Comparison of ENCODE assay signal across 10 cellular contexts in genomic region chr12:52074006-52074405, GRCh38. TPM values are rescaled to one million over a fixed set of nuclear protein-coding genes. Genes with fewer than 3 reads are reported as not detected.
DNase-seq lines count a peak whose midpoint lies in the region; ATAC-seq and TF ChIP-seq lines count a peak whose summit lies in the region.
"Had no signal": no experiment of that assay in that cellular context is flagged by ENCODE, and none has a peak within 500 bp of the region (broad histone marks: within the 10 kb centered on the region; RNA-seq: fewer than 3 reads in every experiment).

No MANE protein-coding gene starts in this region.

- POLR2A ChIA-PET in activated naive CD8-positive, alpha-beta T cell treated with anti-CD3 and anti-CD28 coated beads, Interleukin-2, amount 10 ng/mL, durations not matched to agents 7 days and 5 days (lab: Charles Lee): interaction anchor here (0.5 to 2.1 kb wide), 4 partner anchors 23 to 51 kb away, joined by 3 to 5 read pairs (median 4); partner anchors contain the start of gene NR4A1

- peak overlapping the region; percentile 60 for H3K4me3 Mint-ChIP-seq in activated naive CD8-positive, alpha-beta T cell treated with anti-CD3 and anti-CD28 coated beads, Interleukin-2, amount 10 ng/mL, durations not matched to agents 7 days and 5 days
- H3K4me3 Mint-ChIP-seq in osteocyte (ENCODE audit: unreplicated experiment): peak overlapping the region; percentile 51
- H3K4me3 Mint-ChIP-seq: WTC11 had no signal

- H3K27me3 Mint-ChIP-seq in activated naive CD8-positive, alpha-beta T cell treated with anti-CD3 and anti-CD28 coated beads, Interleukin-2, amount 10 ng/mL, durations not matched to agents 7 days and 5 days: no peaks in the 10 kb centered on the region
- H3K27me3 Mint-ChIP-seq in osteocyte (ENCODE audit: unreplicated experiment): no peaks in the 10 kb centered on the region
- H3K27me3 Mint-ChIP-seq: memory B cell had no signal

- peaks cover 26% of the 10 kb centered on the region for H3K36me3 Mint-ChIP-seq in activated naive CD8-positive, alpha-beta T cell treated with anti-CD3 and anti-CD28 coated beads, Interleukin-2, amount 10 ng/mL, durations not matched to agents 7 days and 5 days
- peaks cover 32% of the 10 kb centered on the region for H3K36me3 Mint-ChIP-seq in osteocyte (ENCODE audit: unreplicated experiment)

- no peak overlapping the region for H3K4me3 ChIP-seq in esophagus muscularis mucosa

- H3K27ac ChIP-seq in esophagus muscularis mucosa (replicated peaks in 1 of 4): peak overlapping the region in 2 of 4 donors; percentile 49 to 51

- TF ChIP-seq EP300 in esophagus muscularis mucosa (IDR thresholded peaks at IDR 0.05): no peak

- no peak for ATAC-seq in activated naive CD8-positive, alpha-beta T cell treated with anti-CD3 and anti-CD28 coated beads, Interleukin-2, amount 10 ng/mL, durations not matched to agents 7 days and 5 days (ENCODE audit: low read depth)
- no peak for ATAC-seq in GM21360 (IDR thresholded peaks at IDR 0.05; ENCODE audit: unreplicated experiment)
- ATAC-seq in HG02571 (IDR thresholded peaks at IDR 0.05; ENCODE audit: unreplicated experiment): no peak
- ATAC-seq in HG02623 (IDR thresholded peaks at IDR 0.05; ENCODE audit: unreplicated experiment): no peak
- ATAC-seq: WTC11 had no signal

- intact Hi-C loops in esophagus muscularis mucosa (cut with DNase I): no loop called here

- H3K27me3 ChIP-seq in esophagus muscularis mucosa: no peaks in the 10 kb centered on the region

- H3K4me1 Mint-ChIP-seq in activated naive CD8-positive, alpha-beta T cell treated with anti-CD3 and anti-CD28 coated beads, Interleukin-2, amount 10 ng/mL, durations not matched to agents 7 days and 5 days: peaks cover 39% of the 10 kb centered on the region
- H3K4me1 Mint-ChIP-seq in osteocyte (ENCODE audit: unreplicated experiment): peaks cover 56% of the 10 kb centered on the region

- TF ChIP-seq CTCF in osteocyte (IDR thresholded peaks at IDR 0.05): no peak
- TF ChIP-seq CTCF in esophagus muscularis mucosa (IDR thresholded peaks at IDR 0.05): no peak

- H3K27ac Mint-ChIP-seq in activated naive CD8-positive, alpha-beta T cell treated with anti-CD3 and anti-CD28 coated beads, Interleukin-2, amount 10 ng/mL, durations not matched to agents 7 days and 5 days: peak overlapping the region; percentile 79
- peak overlapping the region; percentile 87 for H3K27ac Mint-ChIP-seq in osteocyte (ENCODE audit: unreplicated experiment)
- H3K27ac Mint-ChIP-seq: WTC11 had no signal

- H3K9me3 Mint-ChIP-seq in activated naive CD8-positive, alpha-beta T cell treated with anti-CD3 and anti-CD28 coated beads, Interleukin-2, amount 10 ng/mL, durations not matched to agents 7 days and 5 days: no peaks in the 10 kb centered on the region
- no peaks in the 10 kb centered on the region for H3K9me3 Mint-ChIP-seq in osteocyte (ENCODE audit: unreplicated experiment)
- H3K9me3 Mint-ChIP-seq: memory B cell, WTC11 had no signal

- DNase-seq in ELR (ENCODE audit: low read depth) (peak; percentile 40), MV-4-11 (lab: John Stamatoyannopoulos, UW) (peak; percentile 93), osteocyte (ENCODE audit: extremely low spot score, unreplicated experiment) (peak; percentile 91), esophagus muscularis mucosa (ENCODE audit: extremely low spot score) (no peak)
- DNase-seq in activated naive CD8-positive, alpha-beta T cell treated with anti-CD3 and anti-CD28 coated beads, Interleukin-2, amount 10 ng/mL, durations not matched to agents 7 days and 5 days: no peak

- 62% methylated on average over 10 of the region's 11 CpGs for WGBS in esophagus muscularis mucosa

- peaks cover 19 to 68% (median 62%) of the 10 kb centered on the region in 4 donors for H3K36me3 ChIP-seq in esophagus muscularis mucosa

- H3K4me1 ChIP-seq in esophagus muscularis mucosa: peaks cover 36 to 65% (median 53%) of the 10 kb centered on the region in 4 donors

- H3K9me3 ChIP-seq in esophagus muscularis mucosa: no peaks in the 10 kb centered on the region

- no peak for TF ChIP-seq POLR2A in esophagus muscularis mucosa (IDR thresholded peaks at IDR 0.05; ENCODE audit: low read depth)

RNA-seq across cellular contexts. Expression of gene ATG101, which starts 4.2 kb away (rescaled TPM):
- total RNA-seq in activated naive CD8-positive, alpha-beta T cell treated with anti-CD3 and anti-CD28 coated beads, Interleukin-2, amount 10 ng/mL, durations not matched to agents 7 days and 5 days: 10 to 100 TPM; 25.2 to 28.8 TPM
- total RNA-seq in osteocyte (41.7 and 46.1 TPM in 2 replicates), esophagus muscularis mucosa (10 to 100 TPM; 30.3 to 71.4 (median 61.2) TPM)

RNA-seq across cellular contexts. Expression of gene SMIM41, which starts 5.5 kb away (rescaled TPM):
- not detected for total RNA-seq in activated naive CD8-positive, alpha-beta T cell treated with anti-CD3 and anti-CD28 coated beads, Interleukin-2, amount 10 ng/mL, durations not matched to agents 7 days and 5 days
- total RNA-seq in osteocyte (not detected in 2 replicates), esophagus muscularis mucosa (10 to 100 TPM in 1 of 4 donors, 1 to 10 TPM in 3; 2.1 to 26.6 (median 5.6) TPM)
- total RNA-seq: WTC11 had no signal

RNA-seq across cellular contexts. Expression of gene NR4A1, which starts 22.8 kb away (rescaled TPM):
- total RNA-seq in activated naive CD8-positive, alpha-beta T cell treated with anti-CD3 and anti-CD28 coated beads, Interleukin-2, amount 10 ng/mL, durations not matched to agents 7 days and 5 days: 1 to 10 TPM; 8.6 to 8.8 TPM
- 6.7 and 13.0 TPM in 2 replicates for total RNA-seq in osteocyte
- 10 to 100 TPM; 26.2 to 88.1 (median 59.4) TPM for total RNA-seq in esophagus muscularis mucosa

Comparison
In these comparisons a context has a peak if more than half of its experiments do, and no peak if none do; other contexts are left out.
1. DNase-seq: peak in ELR (single experiment), MV-4-11 (single experiment) and osteocyte (single experiment); none in activated naive CD8-positive, alpha-beta T cell treated with anti-CD3 and anti-CD28 coated beads, Interleukin-2, amount 10 ng/mL, durations not matched to agents 7 days and 5 days (single experiment) and esophagus muscularis mucosa (single experiment).